14 cellular contexts compared by ENCODE assay signal in the genomic region with DNA sequence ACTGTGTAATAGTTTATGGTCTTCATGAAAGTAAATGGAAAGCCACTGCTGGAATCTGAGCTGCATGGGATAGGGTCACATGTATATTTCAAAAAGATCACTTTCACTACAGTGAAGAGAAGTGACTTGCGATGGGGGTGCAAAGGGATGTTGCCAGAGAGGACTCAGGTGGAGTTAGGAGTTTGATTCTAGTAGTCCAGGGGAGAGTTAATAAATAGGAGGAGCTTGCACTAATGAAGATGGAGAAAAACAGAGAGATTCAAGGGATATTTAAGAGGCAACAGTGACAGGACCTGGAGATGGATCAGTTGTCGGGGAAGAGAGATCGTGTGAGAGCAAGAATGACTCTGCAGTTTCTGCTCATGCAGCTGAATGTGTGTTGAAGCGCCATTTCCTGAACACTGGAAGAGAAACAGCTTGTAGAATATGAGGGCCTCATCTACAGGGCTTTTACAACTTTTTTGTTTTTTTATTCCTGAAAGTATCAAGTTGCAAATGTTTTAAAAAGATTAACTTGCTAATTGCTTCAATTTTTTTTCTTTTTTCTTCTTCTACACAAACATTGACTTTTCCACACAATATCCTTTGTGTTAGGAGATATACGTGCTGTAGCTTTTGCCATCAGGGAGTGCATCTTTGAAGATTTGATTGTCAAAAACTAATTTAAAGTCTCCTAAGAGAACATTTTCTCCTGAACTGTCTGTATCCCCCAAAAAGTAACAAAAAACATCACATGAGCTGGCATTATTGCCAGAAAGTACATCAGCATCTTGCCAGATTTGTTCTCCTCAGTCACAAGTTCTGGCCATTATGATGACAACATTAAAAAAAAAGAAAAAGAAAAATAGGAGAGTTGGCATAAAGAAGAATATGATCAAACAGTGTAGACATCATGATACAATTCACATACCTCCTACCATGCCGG. TPM values are rescaled to one million over a fixed set of nuclear protein-coding genes. Genes with fewer than 3 reads are reported as not detected.
DNase-seq lines count a peak whose midpoint lies in the region; ATAC-seq and TF ChIP-seq lines count a peak whose summit lies in the region.
"Had no signal": no experiment of that assay in that cellular context is flagged by ENCODE, and none has a peak within 500 bp of the region (broad histone marks: within the 10 kb centered on the region; RNA-seq: fewer than 3 reads in every experiment).

No MANE protein-coding gene starts in this region.

- H3K36me3 ChIP-seq in uterus (no peaks in the 10 kb centered on the region), SK-N-SH (replicated peaks in 1 of 2; ENCODE audit: control insufficient read depth in 1 of 2, insufficient read depth in 2 of 2, low read length in 1 of 2) (no peaks in the 10 kb centered on the region)
- H3K36me3 ChIP-seq: neural progenitor cell had no signal

- peaks cover 0 to 24% of the 10 kb centered on the region in 2 donors for H3K4me1 ChIP-seq in uterus
- peaks cover 5% of the 10 kb centered on the region in 2 experiments; a peak in 2 of 4 replicates for H3K4me1 ChIP-seq in SK-N-SH (ENCODE audit: control insufficient read depth in 1 of 2, insufficient read depth in 2 of 2, low read depth in 1 of 2, low read length in 1 of 2)
- H3K4me1 ChIP-seq: neural progenitor cell had no signal

- H3K4me2 ChIP-seq in SK-N-SH, result no peak overlapping the region
- H3K4me2 ChIP-seq: neural progenitor cell had no signal

- H3K27me3 ChIP-seq in uterus, result no peaks in the 10 kb centered on the region
- H3K27me3 ChIP-seq in SK-N-SH (ENCODE audit: insufficient read depth), result no peaks in the 10 kb centered on the region
- H3K27me3 ChIP-seq: neural progenitor cell had no signal

- no peaks in the 10 kb centered on the region for H3K9me2 ChIP-seq in SK-N-SH

- ATAC-seq in Right ventricle myocardium inferior, result peak; percentile 65
- ATAC-seq: SK-N-SH treated with all-trans-retinoic acid at 6 μM for 48 hours; stimulated activated naive CD8-positive, alpha-beta T cell treated with anti-CD3 and anti-CD28 coated beads, Interleukin-15, Interleukin-2, amounts not matched to agents 100 U/mL and 50 U/mL, for 24 hours had no signal

- H3K79me2 ChIP-seq in SK-N-SH (ENCODE audit: insufficient read depth), result no peaks in the 10 kb centered on the region

- intact Hi-C loops in Right ventricle myocardium inferior (cut with DNase I), result no loop called here
- intact Hi-C loops in cardiac septum (cut with DNase I), result loop anchor here (2.0 kb wide), 1 partner anchor 42 kb away; no protein-coding TSS in a partner anchor
- intact Hi-C loops in uterus (cut with DNase I; ENCODE audit: low total_unique reads), result no loop called here

- TF ChIP-seq CTCF in uterus (IDR thresholded peaks at IDR 0.05) (no peak), SK-N-SH (IDR thresholded peaks at IDR 0.05) (no peak)

- TF ChIP-seq POLR2A in uterus (IDR thresholded peaks at IDR 0.05), result no peak

- WGBS in SK-N-SH (ENCODE audit: low lambda C conversion rate), result 86% methylated on average over 6 of the region's 6 CpGs

- no peak for TF ChIP-seq RAD21 in SK-N-SH (IDR thresholded peaks at IDR 0.05; ENCODE audit: low read length)

- H3K27ac ChIP-seq in uterus, result peak overlapping the region; percentile 76 to 90
- H3K27ac ChIP-seq in SK-N-SH (ENCODE audit: low read depth in 2 of 2, low read length in 1 of 2), result no peak overlapping the region
- H3K27ac ChIP-seq: neural progenitor cell had no signal

- no peak overlapping the region for H3K4me3 ChIP-seq in uterus
- no peak overlapping the region for H3K4me3 ChIP-seq in SK-N-SH (ENCODE audit: low read depth in 2 of 2, low read length in 1 of 2)
- H3K4me3 ChIP-seq: neural progenitor cell had no signal

- H3K9ac ChIP-seq in SK-N-SH, result no peak overlapping the region
- H3K9ac ChIP-seq: neural progenitor cell had no signal

- DNase-seq in Right ventricle myocardium inferior (ENCODE audit: missing footprints), result no peak
- no peak for DNase-seq in cardiac septum (ENCODE audit: low spot score)
- DNase-seq in dermis blood vessel endothelial cell, result peak; percentile 25
- peak; percentile 13 to 60 for DNase-seq in lung microvascular endothelial cell (ENCODE audit: low read depth in 2 of 2)
- DNase-seq in uterus, result peak in 1 of 2 donors; percentile 57
- no peak for DNase-seq in cerebellum (ENCODE audit: low spot score)
- DNase-seq in DMS114 treated with DMSO at 0.1 percent for 48 hours (lab: John Stamatoyannopoulos, UW; ENCODE audit: unreplicated experiment), result no peak
- no peak for DNase-seq in SK-N-SH
- DNase-seq: activated CD4-positive, alpha-beta memory T cell treated with anti-CD3 and anti-CD28 coated beads, Interleukin-2, amount 10 ng/mL, durations not matched to agents 7 days and 5 days; NCI-H1436 treated with DMSO at 0.1 percent for 48 hours; NCI-H774; stimulated activated naive CD8-positive, alpha-beta T cell treated with anti-CD3 and anti-CD28 coated beads, Interleukin-15, Interleukin-2, amounts not matched to agents 100 U/mL and 50 U/mL, for 24 hours had no signal

- H4K20me1 ChIP-seq in SK-N-SH (ENCODE audit: insufficient read depth), result no peaks in the 10 kb centered on the region

- H3F3A ChIP-seq in SK-N-SH (replicated peaks; ENCODE audit: insufficient read depth), result no peaks in the 10 kb centered on the region

- POLR2A ChIA-PET in SK-N-SH (lab: Yijun Ruan, JAX), result no interaction called here

- H3K9me3 ChIP-seq in uterus (no peaks in the 10 kb centered on the region), SK-N-SH (no peaks in the 10 kb centered on the region)

- H2AFZ ChIP-seq in SK-N-SH (ENCODE audit: low read depth), result no peak overlapping the region
- H2AFZ ChIP-seq: neural progenitor cell had no signal

- CTCF ChIA-PET in SK-N-SH (lab: Yijun Ruan, JAX), result interaction anchor here (0.5 to 4.6 kb wide), 3 partner anchors 10 to 301 kb away, joined by 3 to 28 read pairs (median 27); no protein-coding TSS in a partner anchor

- no peak for TF ChIP-seq EP300 in SK-N-SH (IDR thresholded peaks at IDR 0.05; ENCODE audit: borderline replicate concordance in 1 of 2, low read depth in 1 of 2, low read length in 1 of 2)

TF ChIP-seq in SK-N-SH, 30 proteins besides CTCF, POLR2A, EP300 and RAD21:
- TF ChIP-seq YY1 (IDR thresholded peaks at IDR 0.05; ENCODE audit: low read depth) (no peak), SIN3A (IDR thresholded peaks at IDR 0.05; ENCODE audit: borderline replicate concordance, low read depth, low read length) (no peak)

RNA-seq across cellular contexts. Expression of gene SETMAR, which starts 37.5 kb away (rescaled TPM):
- total RNA-seq in Right ventricle myocardium inferior, result 15.9 TPM
- total RNA-seq in cardiac septum, result 15.8 TPM
- 9.1 and 10.6 TPM in 2 replicates for total RNA-seq in dermis blood vessel endothelial cell
- total RNA-seq in lung microvascular endothelial cell, result 8.7 and 9.2 TPM in 2 replicates
- 10 to 100 TPM; 32.3 to 37.6 (median 36.2) TPM for total RNA-seq in uterus
- 25.0 TPM for total RNA-seq in cerebellum
- 10.6 and 13.3 TPM in 2 replicates for polyA plus RNA-seq in SK-N-SH (2012; rRNA removed)
- polyA plus RNA-seq in SK-N-SH (2012; cell fraction: cytosol; rRNA removed), result 12.4 and 12.5 TPM in 2 replicates
- polyA plus RNA-seq in SK-N-SH (2012; cell fraction: nucleus; rRNA removed), result 13.4 and 18.9 TPM in 2 replicates

Comparison
In these comparisons a context has a peak if more than half of its experiments do, and no peak if none do; other contexts are left out.
1. DNase-seq: peak in dermis blood vessel endothelial cell (single experiment) and lung microvascular endothelial cell (2 of 2); none in Right ventricle myocardium inferior (single experiment), cardiac septum (single experiment), cerebellum (single experiment), DMS114 treated with DMSO at 0.1 percent for 48 hours (single experiment) and SK-N-SH (single experiment).
2. H3K27ac ChIP-seq: peak in uterus (2 of 2); none in SK-N-SH (0 of 2).